9 cellular contexts compared by ENCODE assay signal in genomic region chr3:10292505-10293419, GRCh38. TPM values are rescaled to one million over a fixed set of nuclear protein-coding genes. Genes with fewer than 3 reads are reported as not detected.
DNase-seq lines count a peak whose midpoint lies in the region; ATAC-seq and TF ChIP-seq lines count a peak whose summit lies in the region.
"Had no signal": no experiment of that assay in that cellular context is flagged by ENCODE, and none has a peak within 500 bp of the region (broad histone marks: within the 10 kb centered on the region; RNA-seq: fewer than 3 reads in every experiment).

TSS of gene GHRL (minus strand) at chr3:10292947. CDS start at chr3:10290180, 2,767 bp downstream.

- H3K36me3 ChIP-seq in gastroesophageal sphincter, result peaks cover 0 to 74% of the 10 kb centered on the region in 2 donors

- WGBS in gastroesophageal sphincter (ENCODE audit: low coverage in 1 of 2), 2 donors, result 50 to 67% methylated on average over 4 to 5 of the region's 12 CpGs

- H3K9me3 ChIP-seq in gastroesophageal sphincter, result no peaks in the 10 kb centered on the region

- H3K27me3 ChIP-seq in gastroesophageal sphincter, result no peaks in the 10 kb centered on the region
- H3K27me3 ChIP-seq: cardiac muscle cell had no signal

- H3K4me3 ChIP-seq in GM12875 (ENCODE audit: low read depth, low read length) (peak within 1 kb of the TSS; percentile 44), gastroesophageal sphincter (no peak within 1 kb of the TSS)
- H3K4me3 ChIP-seq: cardiac muscle cell had no signal

- no peak for TF ChIP-seq POLR2A in gastroesophageal sphincter (IDR thresholded peaks at IDR 0.05)

- peak; percentile 71 for DNase-seq in KG1 (lab: John Stamatoyannopoulos, UW)
- peak; percentile 23 for DNase-seq in hepatic stellate cell (ENCODE audit: low spot score)
- no peak for DNase-seq in NCI-H2081 (lab: John Stamatoyannopoulos, UW)
- no peak for DNase-seq in NCI-H446 (lab: John Stamatoyannopoulos, UW)
- no peak for DNase-seq in NCI-H2171 (lab: John Stamatoyannopoulos, UW)

- peak; percentile 58 for ATAC-seq in GM21515 (IDR thresholded peaks at IDR 0.05; ENCODE audit: unreplicated experiment)
- no peak for ATAC-seq in gastroesophageal sphincter

- H3K27ac ChIP-seq in gastroesophageal sphincter, result no peak within 1 kb of the TSS
- H3K27ac ChIP-seq: cardiac muscle cell had no signal

- H3K4me1 ChIP-seq in gastroesophageal sphincter, result no peaks in the 10 kb centered on the region

- no peak for TF ChIP-seq EP300 in gastroesophageal sphincter (IDR thresholded peaks at IDR 0.05)

- TF ChIP-seq CTCF in GM12875 (IDR thresholded peaks at IDR 0.05; ENCODE audit: borderline replicate concordance, insufficient read depth, low read depth, low read length), result no peak
- TF ChIP-seq CTCF in gastroesophageal sphincter (IDR thresholded peaks at IDR 0.05), result no peak

RNA-seq across cellular contexts. Expression of gene GHRL, which starts in this region (rescaled TPM):
- 1 to 10 TPM in 1 of 4 donors, under 1 TPM in 1, not detected in 2; 0.47 to 3.2 TPM for total RNA-seq in gastroesophageal sphincter

Comparison
In these comparisons a context has a peak if more than half of its experiments do, and no peak if none do; other contexts are left out.
1. DNase-seq: peak in KG1 (single experiment) and hepatic stellate cell (single experiment); none in NCI-H2081 (0 of 2), NCI-H446 (0 of 2) and NCI-H2171 (single experiment).